22 cellular contexts compared by ENCODE assay signal in genomic region chr3:194056731-194057415, GRCh38.
DNase-seq lines count a peak whose midpoint lies in the region; ATAC-seq, FAIRE-seq and TF ChIP-seq lines count a peak whose summit lies in the region.
"Had no signal": no experiment of that assay in that cellular context is flagged by ENCODE, and none has a peak within 500 bp of the region (broad histone marks: within the 10 kb centered on the region; RNA-seq: fewer than 3 reads in every experiment).

No MANE protein-coding gene starts in this region.

- no peaks in the 10 kb centered on the region for H3K9me2 ChIP-seq in GM23338 (ENCODE audit: insufficient read depth)

- no peak for TF ChIP-seq CTCF in CD4-positive, alpha-beta T cell (IDR thresholded peaks at IDR 0.05)
- no peak for TF ChIP-seq CTCF in GM23338 (conservative IDR thresholded peaks at IDR 0.05; ENCODE audit: low read depth in 2 of 2)
- TF ChIP-seq CTCF in K562 (IDR thresholded peaks at IDR 0.05 in 2 of 3, conservative IDR thresholded peaks at IDR 0.05 in 1 of 3; ENCODE audit: insufficient read depth in 2 of 3, low read depth in 1 of 3, low read length in 3 of 3): no peak
- no peak for TF ChIP-seq CTCF in nephron (IDR thresholded peaks at IDR 0.05; ENCODE audit: unreplicated experiment in 3 of 3)

- H3K27me3 Mint-ChIP-seq in CD4-positive, alpha-beta T cell: peaks cover 20% of the 10 kb centered on the region
- H3K27me3 Mint-ChIP-seq in GM23338 (ENCODE audit: insufficient read depth, low read depth, poor library complexity) (peaks cover 16% of the 10 kb centered on the region), nephron (ENCODE audit: low read depth) (peaks cover 29% of the 10 kb centered on the region)
- H3K27me3 Mint-ChIP-seq in activated T-helper 2 cell treated with anti-CD3 and anti-CD28 coated beads, Interferon-gamma antibody, Interleukin-2, Interleukin-4, amounts not matched to agents 10 μg/mL and 5 μg/mL and 100 μg/mL, durations not matched to agents 14 hours and 24 hours and 36 hours (ENCODE audit: low read depth): peaks cover 26% of the 10 kb centered on the region
- peaks cover 9% of the 10 kb centered on the region for H3K27me3 Mint-ChIP-seq in activated CD4-positive, alpha-beta T cell treated with anti-CD3 and anti-CD28 coated beads, Interleukin-2, amount 10 ng/mL, durations not matched to agents 7 days and 5 days

- H3K9me3 ChIP-seq in CD4-positive, alpha-beta T cell (ENCODE audit: control insufficient read depth, low read length): peaks cover 3% of the 10 kb centered on the region
- H3K9me3 ChIP-seq in K562 (replicated peaks; ENCODE audit: control insufficient read depth, insufficient read depth, low read depth, low read length): no peaks in the 10 kb centered on the region
- H3K9me3 ChIP-seq: SJSA1 had no signal

- in situ Hi-C loops in K562 (cut with MboI): no loop called here

- ATAC-seq in CD4-positive, alpha-beta T cell (ENCODE audit: poor library complexity): no peak
- no peak for ATAC-seq in GM23338
- no peak for ATAC-seq in K562
- ATAC-seq: activated naive CD8-positive, alpha-beta T cell treated with anti-CD3 and anti-CD28 coated beads, Interleukin-2, amount 50 U/mL, for 24 hours; gastroesophageal sphincter had no signal

- intact Hi-C loops in CD4-positive, alpha-beta T cell (cut with DNase I, micrococcal nuclease): no loop called here
- intact Hi-C loops in K562 (cut with micrococcal nuclease): no loop called here
- intact Hi-C loops in activated T-helper 2 cell treated with anti-CD3 and anti-CD28 coated beads, Interferon-gamma antibody, Interleukin-2, Interleukin-4, amounts not matched to agents 10 μg/mL and 5 μg/mL and 100 μg/mL, durations not matched to agents 14 hours and 24 hours and 36 hours (cut with micrococcal nuclease): no loop called here

- POLR2A ChIA-PET in CD4-positive, alpha-beta T cell (lab: Charles Lee): no interaction called here
- POLR2A ChIA-PET in K562 (lab: Yijun Ruan, JAX): interaction anchor here (0.6 to 1.2 kb wide), 2 partner anchors 10 to 20 kb away, joined by 3 to 4 read pairs; no protein-coding TSS in a partner anchor
- POLR2A ChIA-PET in activated CD4-positive, alpha-beta T cell treated with anti-CD3 and anti-CD28 coated beads, Interleukin-2, amount 10 ng/mL, durations not matched to agents 7 days and 5 days (lab: Charles Lee): no interaction called here

- H2AFZ ChIP-seq in GM23338 (no peak overlapping the region), K562 (ENCODE audit: low read depth, low read length) (peak overlapping the region; percentile 53; the same call in 1 of the 2 replicates)

- peaks cover 10% of the 10 kb centered on the region for H3K27me3 ChIP-seq in CD4-positive, alpha-beta T cell (ENCODE audit: control insufficient read depth, insufficient read depth, low read length)
- H3K27me3 ChIP-seq in GM23338 (ENCODE audit: insufficient read depth) (peaks cover 66% of the 10 kb centered on the region), K562 (ENCODE audit: control insufficient read depth in 2 of 2, insufficient read depth in 2 of 2, low read length in 2 of 2) (no peaks in the 10 kb centered on the region)
- H3K27me3 ChIP-seq: gastroesophageal sphincter, SJSA1 had no signal

- CTCF ChIA-PET in CD4-positive, alpha-beta T cell (lab: Charles Lee): no interaction called here
- CTCF ChIA-PET in K562 (lab: Yijun Ruan, JAX; ENCODE audit: low intra/inter-chr PET ratio): no interaction called here
- CTCF ChIA-PET in activated CD4-positive, alpha-beta T cell treated with anti-CD3 and anti-CD28 coated beads, Interleukin-2, amount 10 ng/mL, durations not matched to agents 7 days and 5 days (lab: Charles Lee): interaction anchor here (0.6 kb wide), 1 partner anchor 94 kb away, joined by 4 read pairs; no protein-coding TSS in a partner anchor

- H3K4me2 ChIP-seq in GM23338 (peak overlapping the region; percentile 68; the same call in 1 of the 2 replicates), K562 (ENCODE audit: insufficient read depth, low read length) (no peak overlapping the region)

- no peak for TF ChIP-seq RAD21 in K562 (CRISPR knock-in tag; conservative IDR thresholded peaks at IDR 0.05 in 1 of 2, IDR thresholded peaks at IDR 0.05 in 1 of 2)

- no peak overlapping the region for H3K27ac ChIP-seq in CD4-positive, alpha-beta T cell (ENCODE audit: low read depth, low read length)
- no peak overlapping the region for H3K27ac ChIP-seq in GM23338 (ENCODE audit: low read depth)
- no peak overlapping the region for H3K27ac ChIP-seq in K562 (ENCODE audit: extremely low read depth, low read depth, low read length)
- H3K27ac ChIP-seq: gastroesophageal sphincter, left ventricle myocardium inferior had no signal

- no peaks in the 10 kb centered on the region for H4K20me1 ChIP-seq in GM23338 (replicated peaks; ENCODE audit: insufficient read depth)
- H4K20me1 ChIP-seq in K562 (replicated peaks; ENCODE audit: control insufficient read depth, insufficient read depth, low read length): no peaks in the 10 kb centered on the region

- H3F3A ChIP-seq in GM23338 (replicated peaks; ENCODE audit: low read depth): peaks cover 11% of the 10 kb centered on the region

- no peak for TF ChIP-seq POLR2A in K562 (conservative IDR thresholded peaks at IDR 0.05)

- peak overlapping the region; percentile 6 for H3K4me3 Mint-ChIP-seq in CD4-positive, alpha-beta T cell
- no peak overlapping the region for H3K4me3 Mint-ChIP-seq in GM23338
- peak overlapping the region; percentile 4 to 29 (median 4) for H3K4me3 Mint-ChIP-seq in nephron
- H3K4me3 Mint-ChIP-seq in activated T-helper 2 cell treated with anti-CD3 and anti-CD28 coated beads, Interferon-gamma antibody, Interleukin-2, Interleukin-4, amounts not matched to agents 10 μg/mL and 5 μg/mL and 100 μg/mL, durations not matched to agents 14 hours and 24 hours and 36 hours (ENCODE audit: low read depth): no peak overlapping the region
- H3K4me3 Mint-ChIP-seq in activated CD4-positive, alpha-beta T cell treated with anti-CD3 and anti-CD28 coated beads, Interleukin-2, amount 10 ng/mL, durations not matched to agents 7 days and 5 days: no peak overlapping the region

- no peak overlapping the region for H3K27ac Mint-ChIP-seq in CD4-positive, alpha-beta T cell
- H3K27ac Mint-ChIP-seq in GM23338: no peak overlapping the region
- H3K27ac Mint-ChIP-seq in nephron: peak overlapping the region in 1 of 3 experiments; percentile 1
- H3K27ac Mint-ChIP-seq in activated T-helper 2 cell treated with anti-CD3 and anti-CD28 coated beads, Interferon-gamma antibody, Interleukin-2, Interleukin-4, amounts not matched to agents 10 μg/mL and 5 μg/mL and 100 μg/mL, durations not matched to agents 14 hours and 24 hours and 36 hours: no peak overlapping the region
- H3K27ac Mint-ChIP-seq in activated CD4-positive, alpha-beta T cell treated with anti-CD3 and anti-CD28 coated beads, Interleukin-2, amount 10 ng/mL, durations not matched to agents 7 days and 5 days: no peak overlapping the region

- H3K4me1 Mint-ChIP-seq in CD4-positive, alpha-beta T cell (ENCODE audit: low read depth): peaks cover 6% of the 10 kb centered on the region
- H3K4me1 Mint-ChIP-seq in GM23338: peaks cover 50% of the 10 kb centered on the region
- peaks cover 45% of the 10 kb centered on the region for H3K4me1 Mint-ChIP-seq in nephron
- peaks cover 8% of the 10 kb centered on the region for H3K4me1 Mint-ChIP-seq in activated T-helper 2 cell treated with anti-CD3 and anti-CD28 coated beads, Interferon-gamma antibody, Interleukin-2, Interleukin-4, amounts not matched to agents 10 μg/mL and 5 μg/mL and 100 μg/mL, durations not matched to agents 14 hours and 24 hours and 36 hours (ENCODE audit: low read depth)
- peaks cover 14% of the 10 kb centered on the region for H3K4me1 Mint-ChIP-seq in activated CD4-positive, alpha-beta T cell treated with anti-CD3 and anti-CD28 coated beads, Interleukin-2, amount 10 ng/mL, durations not matched to agents 7 days and 5 days

- WGBS in K562 (ENCODE audit: insufficient coverage, low coverage, missing lambda C conversion rate): 69% methylated on average over 16 of the region's 16 CpGs

- no peaks in the 10 kb centered on the region for H3K9me1 ChIP-seq in K562 (ENCODE audit: control insufficient read depth, insufficient read depth, low read length)

- no TSS peak for BruUV-seq in K562 (replicated peaks; lab: Mats Ljungman, UMichigan)

- H3K36me3 Mint-ChIP-seq in CD4-positive, alpha-beta T cell (ENCODE audit: low read depth): no peaks in the 10 kb centered on the region
- peaks cover 7% of the 10 kb centered on the region for H3K36me3 Mint-ChIP-seq in GM23338 (ENCODE audit: low read depth)
- H3K36me3 Mint-ChIP-seq in nephron (ENCODE audit: low read depth): peaks cover 4% of the 10 kb centered on the region
- no peaks in the 10 kb centered on the region for H3K36me3 Mint-ChIP-seq in activated T-helper 2 cell treated with anti-CD3 and anti-CD28 coated beads, Interferon-gamma antibody, Interleukin-2, Interleukin-4, amounts not matched to agents 10 μg/mL and 5 μg/mL and 100 μg/mL, durations not matched to agents 14 hours and 24 hours and 36 hours (ENCODE audit: low read depth)
- peaks cover under 1% of the 10 kb centered on the region for H3K36me3 Mint-ChIP-seq in activated CD4-positive, alpha-beta T cell treated with anti-CD3 and anti-CD28 coated beads, Interleukin-2, amount 10 ng/mL, durations not matched to agents 7 days and 5 days (ENCODE audit: low read depth)

- peaks cover 1% of the 10 kb centered on the region for H3K9me3 Mint-ChIP-seq in CD4-positive, alpha-beta T cell
- H3K9me3 Mint-ChIP-seq in GM23338 (peaks cover 10% of the 10 kb centered on the region), nephron (peaks cover 4% of the 10 kb centered on the region)
- H3K9me3 Mint-ChIP-seq in activated T-helper 2 cell treated with anti-CD3 and anti-CD28 coated beads, Interferon-gamma antibody, Interleukin-2, Interleukin-4, amounts not matched to agents 10 μg/mL and 5 μg/mL and 100 μg/mL, durations not matched to agents 14 hours and 24 hours and 36 hours: peaks cover 2% of the 10 kb centered on the region
- peaks cover 7% of the 10 kb centered on the region for H3K9me3 Mint-ChIP-seq in activated CD4-positive, alpha-beta T cell treated with anti-CD3 and anti-CD28 coated beads, Interleukin-2, amount 10 ng/mL, durations not matched to agents 7 days and 5 days
- H3K9me3 Mint-ChIP-seq: activated naive CD8-positive, alpha-beta T cell treated with anti-CD3 and anti-CD28 coated beads, Interleukin-2, amount 50 U/mL, for 24 hours had no signal

- no peak overlapping the region; the same call in 1 of the 2 replicates for H3K4me3 ChIP-seq in GM23338
- H3K4me3 ChIP-seq in K562: no peak overlapping the region
- H3K4me3 ChIP-seq: gastroesophageal sphincter had no signal

- peak overlapping the region in 1 of 2 experiments; percentile 61; a peak in 1 of 4 replicates for H3K9ac ChIP-seq in K562 (ENCODE audit: insufficient read depth in 1 of 2, low read depth in 2 of 2, low read length in 2 of 2)

- FAIRE-seq in K562 (lab: Jason Lieb, UNC): no peak
- FAIRE-seq: D721Med, GM12878, HTR-8/SVneo had no signal

- H3K36me3 ChIP-seq in GM23338 (ENCODE audit: insufficient read depth) (no peaks in the 10 kb centered on the region), K562 (ENCODE audit: control insufficient read depth, insufficient read depth, low read length) (no peaks in the 10 kb centered on the region)
- H3K36me3 ChIP-seq: gastroesophageal sphincter, left ventricle myocardium inferior, SJSA1 had no signal

- H3K4me1 ChIP-seq in GM23338 (ENCODE audit: insufficient read depth) (peaks cover 55% of the 10 kb centered on the region), K562 (replicated peaks in 1 of 2; ENCODE audit: control insufficient read depth in 2 of 2, insufficient read depth in 2 of 2, low read length in 2 of 2) (peaks cover 5 to 16% of the 10 kb centered on the region in 2 experiments)

- TF ChIP-seq EP300 in K562 (IDR thresholded peaks at IDR 0.05; ENCODE audit: low read length): no peak

- H3K79me2 ChIP-seq in GM23338 (replicated peaks; ENCODE audit: insufficient read depth): no peaks in the 10 kb centered on the region
- H3K79me2 ChIP-seq in K562 (ENCODE audit: control insufficient read depth, insufficient read depth, low read length): no peaks in the 10 kb centered on the region

- no peak for DNase-seq in CD4-positive, alpha-beta T cell
- DNase-seq in GM23338 (ENCODE audit: low spot score) (no peak), K562 (ENCODE audit: extremely low read depth in 1 of 4, low spot score in 3 of 4) (no peak), activated gamma-delta T cell treated with Interleukin-2 at 50 U/mL for 16 hours (no peak), NCI-H2227 treated with DMSO at 0.1 percent for 48 hours (lab: John Stamatoyannopoulos, UW) (no peak)
- DNase-seq in activated T-helper 2 cell treated with anti-CD3 and anti-CD28 coated beads, Interferon-gamma antibody, Interleukin-2, Interleukin-4, amounts not matched to agents 10 μg/mL and 5 μg/mL and 100 μg/mL, durations not matched to agents 14 hours and 24 hours and 36 hours (ENCODE audit: low spot score): no peak
- DNase-seq in activated CD4-positive, alpha-beta T cell treated with anti-CD3 and anti-CD28 coated beads, Interleukin-2, amount 10 ng/mL, durations not matched to agents 7 days and 5 days: no peak
- DNase-seq: activated CD4-positive, CD25-positive, alpha-beta regulatory T cell; activated naive CD8-positive, alpha-beta T cell treated with anti-CD3 and anti-CD28 coated beads, Interleukin-2, amount 50 U/mL, for 24 hours; dermis blood vessel endothelial cell; GF-D8; left ventricle myocardium inferior; NCI-H146; NCI-H524; stimulated activated CD4-positive, alpha-beta T cell treated with anti-CD3 and anti-CD28 coated beads, Interleukin-1b, Interleukin-23, amount 100 ng/mL, for 48 hours; T-helper 2 cell had no signal

Comparison
In these comparisons a context has a peak if more than half of its experiments do, and no peak if none do; other contexts are left out.
1. H3K4me3 Mint-ChIP-seq: peak in CD4-positive, alpha-beta T cell (single experiment) and nephron (3 of 3); none in GM23338 (single experiment), activated T-helper 2 cell treated with anti-CD3 and anti-CD28 coated beads, Interferon-gamma antibody, Interleukin-2, Interleukin-4, amounts not matched to agents 10 μg/mL and 5 μg/mL and 100 μg/mL, durations not matched to agents 14 hours and 24 hours and 36 hours (single experiment) and activated CD4-positive, alpha-beta T cell treated with anti-CD3 and anti-CD28 coated beads, Interleukin-2, amount 10 ng/mL, durations not matched to agents 7 days and 5 days (single experiment).